In the genomic region with DNA sequence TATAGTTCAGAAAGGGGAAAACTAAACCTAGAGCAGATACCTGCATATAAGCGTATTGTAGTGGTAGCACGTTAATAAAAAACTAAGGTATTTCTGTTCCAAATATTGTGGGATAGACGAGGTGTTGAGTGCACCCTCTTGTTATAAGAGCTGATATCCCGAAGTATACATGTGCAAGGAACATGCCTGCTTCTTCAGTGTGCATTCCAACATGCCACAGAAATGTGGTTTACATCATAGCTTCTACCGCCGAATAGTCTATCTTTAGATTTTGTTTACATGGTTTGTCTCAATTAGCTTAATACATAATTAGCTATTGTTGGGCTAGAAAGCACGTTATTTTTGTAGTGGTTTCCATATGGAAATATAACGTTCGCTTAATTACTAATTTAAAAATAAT, we compare ENCODE assay signal across 20 cellular contexts. TPM values are rescaled to one million over a fixed set of nuclear protein-coding genes. Genes with fewer than 3 reads are reported as not detected.
DNase-seq lines count a peak whose midpoint lies in the region; ATAC-seq, FAIRE-seq and TF ChIP-seq lines count a peak whose summit lies in the region.
"Had no signal": no experiment of that assay in that cellular context is flagged by ENCODE, and none has a peak within 500 bp of the region (broad histone marks: within the 10 kb centered on the region; RNA-seq: fewer than 3 reads in every experiment).

No MANE protein-coding gene starts in this region.

- ATAC-seq in T-helper 17 cell (no peak), gastroesophageal sphincter (no peak), HG02678 (IDR thresholded peaks at IDR 0.05; ENCODE audit: unreplicated experiment) (no peak)

- peaks cover 21% of the 10 kb centered on the region for H3K4me1 Mint-ChIP-seq in T-helper 17 cell

- H3K9me3 ChIP-seq in T-helper 17 cell (ENCODE audit: control insufficient read depth, low read length, poor library complexity, severe bottlenecking) (no peaks in the 10 kb centered on the region), gastroesophageal sphincter (no peaks in the 10 kb centered on the region), ascending aorta (no peaks in the 10 kb centered on the region)
- H3K9me3 ChIP-seq: left lung had no signal

- TF ChIP-seq EP300 in gastroesophageal sphincter (IDR thresholded peaks at IDR 0.05): no peak

- peaks cover 86% of the 10 kb centered on the region for H3K27me3 Mint-ChIP-seq in T-helper 17 cell

- no peak for TF ChIP-seq POLR2A in gastroesophageal sphincter (IDR thresholded peaks at IDR 0.05)

- no peak for TF ChIP-seq CTCF in D721Med (IDR thresholded peaks at IDR 0.05; ENCODE audit: insufficient read depth, missing control alignments)
- TF ChIP-seq CTCF in gastroesophageal sphincter (IDR thresholded peaks at IDR 0.05): no peak
- TF ChIP-seq CTCF in ascending aorta (IDR thresholded peaks at IDR 0.05): no peak

- H3K4me1 ChIP-seq in gastroesophageal sphincter: peaks cover 0 to 51% (median 3%) of the 10 kb centered on the region in 3 donors
- H3K4me1 ChIP-seq in rectal smooth muscle tissue (ENCODE audit: control insufficient read depth, insufficient read depth, low read length): no peaks in the 10 kb centered on the region
- peaks cover 0 to 3% of the 10 kb centered on the region in 2 donors for H3K4me1 ChIP-seq in ascending aorta

- intact Hi-C loops in ascending aorta (cut with DNase I): no loop called here

- peak overlapping the region; percentile 63 to 77 for H3K4me3 ChIP-seq in gastroesophageal sphincter
- H3K4me3 ChIP-seq in rectal smooth muscle tissue (ENCODE audit: low read length): peak overlapping the region; percentile 65
- H3K4me3 ChIP-seq in ascending aorta: no peak overlapping the region

- no peak overlapping the region for H3K9ac ChIP-seq in rectal smooth muscle tissue (ENCODE audit: low read length)

- peak overlapping the region; percentile 95 for H3K4me3 Mint-ChIP-seq in T-helper 17 cell

- DNase-seq in D721Med (ENCODE audit: insufficient read length, low spot score) (no peak), T-helper 17 cell (no peak), ascending aorta (ENCODE audit: low spot score in 2 of 2) (no peak), cerebellar nuclear complex (lab: John Stamatoyannopoulos, UW) (no peak), GOT3 (lab: John Stamatoyannopoulos, UW) (no peak)
- DNase-seq: activated CD4-positive, alpha-beta T cell treated with anti-CD3 and anti-CD28 coated beads, Interleukin-2, amount 50 U/mL, for 1 hour; activated CD8-positive, alpha-beta memory T cell treated with anti-CD3 and anti-CD28 coated beads, Interleukin-2, amount 50 U/mL, for 48 hours; central memory CD4-positive, alpha-beta T cell; DMS 273 treated with DMSO at 0.1 percent for 48 hours; effector memory CD4-positive, alpha-beta T cell; left lung; NCI-H1694; NCI-H526 treated with DMSO at 0.1 percent for 48 hours; stimulated activated CD8-positive, alpha-beta memory T cell treated with anti-CD3 and anti-CD28 coated beads, Interleukin-4, amount 100 ng/mL, for 48 hours; T-helper 1 cell had no signal

- peaks cover 10% of the 10 kb centered on the region for H3K36me3 Mint-ChIP-seq in T-helper 17 cell (ENCODE audit: low read depth)

- H3K27ac Mint-ChIP-seq in T-helper 17 cell: no peak overlapping the region

- H3K36me3 ChIP-seq in gastroesophageal sphincter (no peaks in the 10 kb centered on the region), rectal smooth muscle tissue (ENCODE audit: control insufficient read depth, insufficient read depth, low read length) (no peaks in the 10 kb centered on the region), ascending aorta (no peaks in the 10 kb centered on the region)
- H3K36me3 ChIP-seq: left lung had no signal

- peaks cover 8% of the 10 kb centered on the region for H3K27me3 ChIP-seq in gastroesophageal sphincter
- H3K27me3 ChIP-seq in rectal smooth muscle tissue (ENCODE audit: control insufficient read depth, insufficient read depth, low read length): no peaks in the 10 kb centered on the region
- no peaks in the 10 kb centered on the region for H3K27me3 ChIP-seq in ascending aorta

- 21 to 35% methylated on average over 8 to 9 of the region's 9 CpGs for WGBS in gastroesophageal sphincter (ENCODE audit: low coverage in 1 of 2), 2 donors

- FAIRE-seq in D721Med (lab: Jason Lieb, UNC): peak; percentile 91
- FAIRE-seq: G401.6 had no signal

- H3K27ac ChIP-seq in gastroesophageal sphincter (peak overlapping the region in 3 of 4 donors; percentile 41 to 93 (median 92)), rectal smooth muscle tissue (ENCODE audit: low read depth, low read length) (no peak overlapping the region), ascending aorta (no peak overlapping the region)
- H3K27ac ChIP-seq: C4-2B, left lung had no signal

RNA-seq across cellular contexts. Expression of gene CHRM3, which starts 2.2 kb away (rescaled TPM):
- total RNA-seq in T-helper 17 cell (under 1 TPM in 1 of 2 donors, not detected in 1; 0.02 TPM), gastroesophageal sphincter (100 to 1,000 TPM in 3 of 4 donors, 10 to 100 TPM in 1; 48.8 to 177 (median 116) TPM), ascending aorta (0.85 TPM)

Comparison
In these comparisons a context has a peak if more than half of its experiments do, and no peak if none do; other contexts are left out.
1. H3K27ac ChIP-seq: peak in gastroesophageal sphincter (3 of 4); none in rectal smooth muscle tissue (single experiment) and ascending aorta (0 of 2).
2. H3K4me3 ChIP-seq: peak in gastroesophageal sphincter (2 of 2) and rectal smooth muscle tissue (single experiment); none in ascending aorta (0 of 2).
3. RNA of gene CHRM3, which starts 2.2 kb away (total RNA-seq): 48.8 to 177 TPM in gastroesophageal sphincter; 0.85 TPM in ascending aorta (single experiment) and 0.02 TPM in T-helper 17 cell; every median in the first group is over 10 times any median in the second.